Comparison of ENCODE assay signal across 8 cellular contexts in genomic region chr17:28746611-28747045, GRCh38. TPM values are rescaled to one million over a fixed set of nuclear protein-coding genes. Genes with fewer than 3 reads are reported as not detected.
A peak's percentile ranks its signal among the peaks of the same experiment; 100 is the strongest.
DNase-seq lines count a peak whose midpoint lies in the region; ATAC-seq and TF ChIP-seq lines count a peak whose summit lies in the region.

No MANE protein-coding gene starts in this region.

- H3K36me3 Mint-ChIP-seq in chondrocyte (ENCODE audit: low read depth) = peaks cover 8% of the 10 kb centered on the region
- peaks cover 0 to 6% (median 0%) of the 10 kb centered on the region in 5 donors for H3K36me3 Mint-ChIP-seq in naive thymus-derived CD4-positive, alpha-beta T cell

- peaks cover 11 to 28% of the 10 kb centered on the region in 2 donors for H3K4me1 ChIP-seq in naive thymus-derived CD4-positive, alpha-beta T cell (ENCODE audit: control insufficient read depth in 2 of 2, insufficient read depth in 2 of 2, low read length in 2 of 2)

- POLR2A ChIA-PET in naive thymus-derived CD4-positive, alpha-beta T cell (lab: Charles Lee) = interaction anchor here (3.1 to 16.9 kb wide), 2 partner anchors 18 to 27 kb away, joined by 23 to 269 read pairs; partner anchors contain the start of genes NEK8, RPL23A and TLCD1

- H3K4me1 Mint-ChIP-seq in chondrocyte (ENCODE audit: low read depth) = peaks cover 33% of the 10 kb centered on the region
- H3K4me1 Mint-ChIP-seq in naive thymus-derived CD4-positive, alpha-beta T cell = peaks cover 0 to 38% (median 19%) of the 10 kb centered on the region in 7 donors

- peak; percentile 52 for DNase-seq in DMS79 (lab: John Stamatoyannopoulos, UW)
- peak; percentile 15 for DNase-seq in NCI-H446 treated with DMSO at 0.1 percent for 48 hours (lab: John Stamatoyannopoulos, UW)
- no peak for DNase-seq in chondrocyte (ENCODE audit: low spot score)
- DNase-seq in naive thymus-derived CD4-positive, alpha-beta T cell = no peak
- no peak for DNase-seq in hepatic stellate cell (ENCODE audit: low spot score)

- H3K4me3 Mint-ChIP-seq in chondrocyte (ENCODE audit: unreplicated experiment) = peak overlapping the region; percentile 89
- peak overlapping the region in 7 of 10 donors; percentile 27 to 91 (median 57) for H3K4me3 Mint-ChIP-seq in naive thymus-derived CD4-positive, alpha-beta T cell

- H3K9me3 Mint-ChIP-seq in chondrocyte (ENCODE audit: low read depth) = no peaks in the 10 kb centered on the region
- no peaks in the 10 kb centered on the region for H3K9me3 Mint-ChIP-seq in naive thymus-derived CD4-positive, alpha-beta T cell

- ATAC-seq in naive thymus-derived CD4-positive, alpha-beta T cell = no peak
- no peak for ATAC-seq in GM21737 (IDR thresholded peaks at IDR 0.05; ENCODE audit: unreplicated experiment)
- no peak for ATAC-seq in HG02938 (IDR thresholded peaks at IDR 0.05; ENCODE audit: unreplicated experiment)
- no peak for ATAC-seq in GM21515 (IDR thresholded peaks at IDR 0.05; ENCODE audit: unreplicated experiment)

- no peak overlapping the region for H3K4me3 ChIP-seq in naive thymus-derived CD4-positive, alpha-beta T cell (ENCODE audit: low read length)

- H3K27ac ChIP-seq in naive thymus-derived CD4-positive, alpha-beta T cell (ENCODE audit: low read depth, low read length) = peak overlapping the region; percentile 83

- H3K9me3 ChIP-seq in naive thymus-derived CD4-positive, alpha-beta T cell (ENCODE audit: control insufficient read depth in 2 of 3, low read length in 3 of 3) = no peaks in the 10 kb centered on the region

- CTCF ChIA-PET in naive thymus-derived CD4-positive, alpha-beta T cell (lab: Charles Lee) = interaction anchor here (14.7 kb wide), 1 partner anchor 22 kb away, joined by 331 read pairs; the partner anchor contains the start of genes NEK8, RPL23A and TLCD1

- intact Hi-C loops in naive thymus-derived CD4-positive, alpha-beta T cell (cut with micrococcal nuclease) = no loop called here

- no peaks in the 10 kb centered on the region for H3K27me3 ChIP-seq in naive thymus-derived CD4-positive, alpha-beta T cell (ENCODE audit: control insufficient read depth in 2 of 2, insufficient read depth in 2 of 2, low read length in 2 of 2)

- H3K27ac Mint-ChIP-seq in chondrocyte (ENCODE audit: unreplicated experiment) = peak overlapping the region; percentile 94
- peak overlapping the region in 8 of 9 donors; percentile 33 to 93 (median 63) for H3K27ac Mint-ChIP-seq in naive thymus-derived CD4-positive, alpha-beta T cell

- TF ChIP-seq CTCF in chondrocyte (IDR thresholded peaks at IDR 0.05) = no peak

- no peaks in the 10 kb centered on the region for H3K27me3 Mint-ChIP-seq in chondrocyte (ENCODE audit: low read depth)
- H3K27me3 Mint-ChIP-seq in naive thymus-derived CD4-positive, alpha-beta T cell = no peaks in the 10 kb centered on the region

- peaks cover 0 to 24% (median 0%) of the 10 kb centered on the region in 3 experiments for H3K36me3 ChIP-seq in naive thymus-derived CD4-positive, alpha-beta T cell (ENCODE audit: control insufficient read depth in 2 of 3, insufficient read depth in 3 of 3, low read length in 3 of 3)

RNA-seq across cellular contexts. Expression of gene TRAF4, which starts 2.8 kb away (rescaled TPM):
- 68.0 to 76.3 TPM (median 73.3 TPM) in 3 replicates for total RNA-seq in chondrocyte
- 100 to 1,000 TPM in 2 of 5 experiments, 10 to 100 TPM in 3; 22.3 to 228 (median 81.6) TPM for total RNA-seq in naive thymus-derived CD4-positive, alpha-beta T cell
- 1 to 10 TPM; 1.3 to 2.3 TPM for polyA plus RNA-seq in naive thymus-derived CD4-positive, alpha-beta T cell

RNA-seq across cellular contexts. Expression of gene NEK8, which starts 18.0 kb away (rescaled TPM):
- 5.3 to 6.1 TPM (median 5.5 TPM) in 3 replicates for total RNA-seq in chondrocyte
- total RNA-seq in naive thymus-derived CD4-positive, alpha-beta T cell = 10 to 100 TPM in 3 of 5 experiments, 1 to 10 TPM in 2; 7.5 to 12.8 (median 11.3) TPM
- polyA plus RNA-seq in naive thymus-derived CD4-positive, alpha-beta T cell = 1 to 10 TPM; 3.3 to 4.5 TPM

RNA-seq across cellular contexts. Expression of gene TLCD1, which starts 20.6 kb away (rescaled TPM):
- total RNA-seq in chondrocyte = 12.4 to 12.9 TPM (median 12.6 TPM) in 3 replicates
- total RNA-seq in naive thymus-derived CD4-positive, alpha-beta T cell = 1 to 10 TPM in 1 of 5 experiments, under 1 TPM in 2, not detected in 2; 0.69 to 3.0 (median 0.79) TPM
- polyA plus RNA-seq in naive thymus-derived CD4-positive, alpha-beta T cell = not detected

RNA-seq across cellular contexts. Expression of gene RPL23A, which starts 26.8 kb away (rescaled TPM):
- total RNA-seq in chondrocyte = 853 to 1,026 TPM (median 884 TPM) in 3 replicates
- 1,000 to 10,000 TPM; 1,887 to 3,452 (median 3,095) TPM for total RNA-seq in naive thymus-derived CD4-positive, alpha-beta T cell
- 1,000 to 10,000 TPM; 5,029 to 6,337 TPM for polyA plus RNA-seq in naive thymus-derived CD4-positive, alpha-beta T cell

RNA-seq across cellular contexts. Expression of gene RAB34, which starts 29.0 kb away (rescaled TPM):
- total RNA-seq in chondrocyte = 128 to 132 TPM (median 131 TPM) in 3 replicates
- 10 to 100 TPM; 11.0 to 50.2 (median 16.4) TPM for total RNA-seq in naive thymus-derived CD4-positive, alpha-beta T cell
- polyA plus RNA-seq in naive thymus-derived CD4-positive, alpha-beta T cell = 10 to 100 TPM; 12.2 to 19.2 TPM

Comparison
In these comparisons a context has a peak if more than half of its experiments do, and no peak if none do; other contexts are left out.
1. DNase-seq: peak in DMS79 (single experiment) and NCI-H446 treated with DMSO at 0.1 percent for 48 hours (single experiment); none in chondrocyte (single experiment), naive thymus-derived CD4-positive, alpha-beta T cell (0 of 9) and hepatic stellate cell (single experiment).